In the genomic region with DNA sequence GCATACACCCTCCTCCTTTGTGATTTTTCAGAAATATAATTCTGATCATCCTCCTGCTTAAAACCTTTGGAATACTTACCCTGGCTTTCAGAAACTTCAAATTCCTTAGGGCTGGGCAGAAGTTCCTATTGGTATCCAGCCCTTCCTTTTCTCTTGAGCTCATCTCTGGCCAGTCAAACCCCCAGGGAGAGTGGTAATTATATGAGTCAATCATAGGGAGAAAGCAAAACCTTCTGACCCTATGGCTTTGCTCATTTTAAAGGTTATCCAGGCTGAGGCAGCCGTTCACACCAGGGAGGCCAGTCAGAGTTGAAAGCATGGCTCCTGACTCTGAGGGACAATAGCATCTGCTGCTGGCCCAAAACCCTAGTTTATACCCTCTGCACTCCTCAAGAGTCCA, we compare ENCODE assay signal across 1 cellular context.
TF ChIP-seq lines count a peak whose summit lies in the region.

No MANE protein-coding gene starts in this region.

TF ChIP-seq in H1, 55 proteins besides CTCF, POLR2A, EP300 and RAD21:
- TF ChIP-seq CTBP2 (IDR thresholded peaks at IDR 0.05; ENCODE audit: borderline replicate concordance, insufficient read depth, insufficient read length, low read length) (no peak), RNF2 (IDR thresholded peaks at IDR 0.05; ENCODE audit: borderline replicate concordance, low read depth, low read length, missing control alignments, poor library complexity, severe bottlenecking) (no peak), EGR1 (IDR thresholded peaks at IDR 0.05; ENCODE audit: borderline replicate concordance, low read depth, low read length) (no peak), TBP (IDR thresholded peaks at IDR 0.05; ENCODE audit: low read depth, low read length) (no peak), RBBP5 (IDR thresholded peaks at IDR 0.05; ENCODE audit: borderline replicate concordance, low read depth, low read length) (no peak)
- TF ChIP-seq, protein P1, sequence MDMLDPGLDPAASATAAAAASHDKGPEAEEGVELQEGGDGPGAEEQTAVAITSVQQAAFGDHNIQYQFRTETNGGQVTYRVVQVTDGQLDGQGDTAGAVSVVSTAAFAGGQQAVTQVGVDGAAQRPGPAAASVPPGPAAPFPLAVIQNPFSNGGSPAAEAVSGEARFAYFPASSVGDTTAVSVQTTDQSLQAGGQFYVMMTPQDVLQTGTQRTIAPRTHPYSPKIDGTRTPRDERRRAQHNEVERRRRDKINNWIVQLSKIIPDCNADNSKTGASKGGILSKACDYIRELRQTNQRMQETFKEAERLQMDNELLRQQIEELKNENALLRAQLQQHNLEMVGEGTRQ (IDR thresholded peaks at IDR 0.05; ENCODE audit: low read length), result no peak
